ENCODE assay signal across 16 cellular contexts in the genomic region with DNA sequence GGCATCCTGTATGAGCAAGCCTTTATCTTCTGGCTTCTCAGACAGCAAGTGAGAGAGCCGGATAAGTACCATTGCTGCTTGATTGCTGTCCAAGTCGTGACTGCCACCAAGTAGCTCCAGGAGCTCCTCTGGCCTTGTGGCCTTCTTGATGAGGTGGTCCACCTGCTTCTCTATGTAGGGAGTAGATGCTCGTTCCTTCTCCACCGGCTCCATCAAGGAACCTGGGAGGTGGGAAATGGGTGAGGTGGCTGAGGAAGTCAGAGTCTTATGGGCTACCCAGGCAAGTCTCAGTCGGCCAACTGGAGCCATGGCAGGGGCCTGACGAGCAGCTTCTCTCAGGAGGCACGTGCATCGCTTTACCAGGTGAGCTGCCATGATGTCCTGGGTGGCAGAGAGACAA. TPM values are rescaled to one million over a fixed set of nuclear protein-coding genes. Genes with fewer than 3 reads are reported as not detected.
DNase-seq lines count a peak whose midpoint lies in the region; ATAC-seq, FAIRE-seq and TF ChIP-seq lines count a peak whose summit lies in the region.
"Had no signal": no experiment of that assay in that cellular context is flagged by ENCODE, and none has a peak within 500 bp of the region (broad histone marks: within the 10 kb centered on the region; RNA-seq: fewer than 3 reads in every experiment).

No MANE protein-coding gene starts in this region.

- H3K4me3 ChIP-seq in ACC112 (ENCODE audit: low read depth, low read length) (peak overlapping the region; percentile 41; the same call in 1 of the 2 replicates), SJCRH30 (no peak overlapping the region)

- peak overlapping the region; percentile 58 for H3K4me3 Mint-ChIP-seq in CD4-positive, alpha-beta T cell
- H3K4me3 Mint-ChIP-seq in T-helper 17 cell, result no peak overlapping the region
- H3K4me3 Mint-ChIP-seq: stimulated activated memory B cell treated with anti-CD40 and anti-IgM and Interleukin-4, amounts not matched to agents 10 μg/mL and 1 μg/mL and 100 μg/mL, for 72 hours had no signal

- ATAC-seq in CD4-positive, alpha-beta T cell (ENCODE audit: poor library complexity), result no peak
- ATAC-seq in T-helper 17 cell, result no peak
- ATAC-seq: HCT116; stimulated activated memory B cell treated with anti-CD40 and anti-IgM and Interleukin-4, amounts not matched to agents 10 μg/mL and 1 μg/mL and 100 μg/mL, for 72 hours had no signal

- FAIRE-seq in frontal cortex (lab: Jason Lieb, UNC), result no peak

- intact Hi-C loops in CD4-positive, alpha-beta T cell (cut with DNase I, micrococcal nuclease), result no loop called here

- CTCF ChIA-PET in CD4-positive, alpha-beta T cell (lab: Charles Lee), result no interaction called here

- H3K36me3 Mint-ChIP-seq in CD4-positive, alpha-beta T cell (ENCODE audit: low read depth), result peaks cover 76% of the 10 kb centered on the region
- H3K36me3 Mint-ChIP-seq in T-helper 17 cell (ENCODE audit: low read depth), result peaks cover 3% of the 10 kb centered on the region

- H3K79me2 ChIP-seq in ACC112 (ENCODE audit: control insufficient read depth, insufficient read depth, low read length, unreplicated experiment), result peaks cover 56% of the 10 kb centered on the region

- H3K27me3 ChIP-seq in ACC112 (ENCODE audit: insufficient read depth, low read length) (no peaks in the 10 kb centered on the region), SJCRH30 (no peaks in the 10 kb centered on the region)
- H3K27me3 ChIP-seq in CD4-positive, alpha-beta T cell (ENCODE audit: control insufficient read depth, insufficient read depth, low read length), result no peaks in the 10 kb centered on the region

- no peaks in the 10 kb centered on the region for H3K9me3 Mint-ChIP-seq in CD4-positive, alpha-beta T cell
- H3K9me3 Mint-ChIP-seq: stimulated activated memory B cell treated with anti-CD40 and anti-IgM and Interleukin-4, amounts not matched to agents 10 μg/mL and 1 μg/mL and 100 μg/mL, for 72 hours had no signal

- H2AFZ ChIP-seq in ACC112 (ENCODE audit: low read length, unreplicated experiment), result no peak overlapping the region

- no peak for DNase-seq in CD4-positive, alpha-beta T cell
- DNase-seq in T-helper 17 cell, result no peak
- DNase-seq in islet precursor cell, result peak; percentile 29
- no peak for DNase-seq in globus pallidus (ENCODE audit: low spot score)
- no peak for DNase-seq in SJCRH30
- no peak for DNase-seq in frontal cortex (ENCODE audit: low spot score in 2 of 2)
- DNase-seq: effector memory CD4-positive, alpha-beta T cell; foreskin melanocyte; midbrain; MM.1S had no signal

- H3K27ac ChIP-seq in ACC112 (ENCODE audit: low read depth, low read length) (no peak overlapping the region), SJCRH30 (no peak overlapping the region)
- H3K27ac ChIP-seq in CD4-positive, alpha-beta T cell (ENCODE audit: low read depth, low read length), result no peak overlapping the region

- no peaks in the 10 kb centered on the region for H3K27me3 Mint-ChIP-seq in CD4-positive, alpha-beta T cell
- no peaks in the 10 kb centered on the region for H3K27me3 Mint-ChIP-seq in T-helper 17 cell
- H3K27me3 Mint-ChIP-seq: stimulated activated memory B cell treated with anti-CD40 and anti-IgM and Interleukin-4, amounts not matched to agents 10 μg/mL and 1 μg/mL and 100 μg/mL, for 72 hours had no signal

- peaks cover 61% of the 10 kb centered on the region for H3K4me1 Mint-ChIP-seq in CD4-positive, alpha-beta T cell (ENCODE audit: low read depth)
- H3K4me1 Mint-ChIP-seq in T-helper 17 cell, result peaks cover 31% of the 10 kb centered on the region

- POLR2A ChIA-PET in CD4-positive, alpha-beta T cell (lab: Charles Lee), result no interaction called here

- H3K9me3 ChIP-seq in CD4-positive, alpha-beta T cell (ENCODE audit: control insufficient read depth, low read length), result no peaks in the 10 kb centered on the region
- H3K9me3 ChIP-seq in T-helper 17 cell (ENCODE audit: control insufficient read depth, low read length, poor library complexity, severe bottlenecking) (no peaks in the 10 kb centered on the region), SJCRH30 (replicated peaks) (no peaks in the 10 kb centered on the region)

- peaks cover 24% of the 10 kb centered on the region for H3K4me1 ChIP-seq in ACC112 (ENCODE audit: control insufficient read depth, insufficient read depth, low read length, unreplicated experiment)
- H3K4me1 ChIP-seq in SJCRH30, result 0 out of 2 replicates have a peak, but pooled peaks cover 3% of the 10 kb centered on the region

- H3K27ac Mint-ChIP-seq in CD4-positive, alpha-beta T cell, result peak overlapping the region; percentile 76
- peak overlapping the region; percentile 49 for H3K27ac Mint-ChIP-seq in T-helper 17 cell
- H3K27ac Mint-ChIP-seq: stimulated activated memory B cell treated with anti-CD40 and anti-IgM and Interleukin-4, amounts not matched to agents 10 μg/mL and 1 μg/mL and 100 μg/mL, for 72 hours had no signal

- peaks cover 46% of the 10 kb centered on the region for H3K36me3 ChIP-seq in ACC112 (ENCODE audit: insufficient read depth, low read length)
- peaks cover 55% of the 10 kb centered on the region for H3K36me3 ChIP-seq in SJCRH30

- no peak for TF ChIP-seq CTCF in CD4-positive, alpha-beta T cell (IDR thresholded peaks at IDR 0.05)

RNA-seq across cellular contexts. Expression of a gene that starts 2.6 kb away (rescaled TPM):
- total RNA-seq in CD4-positive, alpha-beta T cell, result 100 to 1,000 TPM; 104 to 105 TPM
- total RNA-seq in T-helper 17 cell (10 to 100 TPM; 63.6 to 85.1 TPM), frontal cortex (60.7 TPM)
- 117 and 137 TPM in 2 replicates for total RNA-seq in SJCRH30 (2014; rRNA removed; shearing (Covaris generic))

RNA-seq across cellular contexts. Expression of a gene that starts 20.1 kb away (rescaled TPM):
- total RNA-seq in CD4-positive, alpha-beta T cell, result under 1 TPM; 0.08 to 0.14 TPM
- total RNA-seq in T-helper 17 cell (under 1 TPM; 0.15 to 0.47 TPM), frontal cortex (4.9 TPM)
- total RNA-seq in SJCRH30 (2014; rRNA removed; shearing (Covaris generic)), result 4.0 and 4.8 TPM in 2 replicates
- total RNA-seq: T-helper 1 cell treated with Interleukin-12 subunit alpha and Interleukin-12 subunit beta and Interleukin-4 antibody, amounts not matched to agents 30 ng/mL and 1 ng/mL, for 36 hours had no signal

RNA-seq across cellular contexts. Expression of a gene that starts 48.7 kb away (rescaled TPM):
- total RNA-seq in CD4-positive, alpha-beta T cell, result not detected
- total RNA-seq in T-helper 17 cell, result under 1 TPM; 0.65 to 0.76 TPM
- total RNA-seq in SJCRH30 (2014; rRNA removed; shearing (Covaris generic)), result not detected in 2 replicates
- total RNA-seq in frontal cortex, result 5.7 TPM
- total RNA-seq: activated CD8-positive, alpha-beta memory T cell treated with anti-CD3 and anti-CD28 coated beads for 36 hours; pulmonary artery endothelial cell; T-helper 1 cell treated with Interleukin-12 subunit alpha and Interleukin-12 subunit beta and Interleukin-4 antibody, amounts not matched to agents 30 ng/mL and 1 ng/mL, for 36 hours had no signal
